Comparison of ENCODE assay signal across 1 cellular context in the genomic region with DNA sequence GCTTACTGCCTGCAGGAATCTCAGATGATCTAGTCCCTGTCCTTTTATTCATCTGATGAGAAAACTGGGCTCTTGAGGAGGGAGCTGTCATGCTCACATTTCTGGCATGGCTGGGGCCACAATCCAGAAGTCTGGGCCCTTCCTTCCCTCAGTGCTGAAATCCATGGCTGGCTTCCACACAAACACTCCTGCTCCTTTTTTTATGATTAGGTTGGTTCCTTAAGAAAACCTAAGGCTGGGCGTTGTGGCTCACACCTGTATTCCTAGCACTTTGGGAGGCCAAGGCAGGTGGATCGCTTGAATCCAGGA.
TF ChIP-seq lines count a peak whose summit lies in the region.

No MANE protein-coding gene starts in this region.

TF ChIP-seq in IMR-90, 13 proteins besides CTCF, POLR2A, EP300 and RAD21:
- TF ChIP-seq USF2 (IDR thresholded peaks at IDR 0.05; ENCODE audit: low read depth, low read length) = no peak
